Comparison of ENCODE assay signal across 14 cellular contexts in the genomic region with DNA sequence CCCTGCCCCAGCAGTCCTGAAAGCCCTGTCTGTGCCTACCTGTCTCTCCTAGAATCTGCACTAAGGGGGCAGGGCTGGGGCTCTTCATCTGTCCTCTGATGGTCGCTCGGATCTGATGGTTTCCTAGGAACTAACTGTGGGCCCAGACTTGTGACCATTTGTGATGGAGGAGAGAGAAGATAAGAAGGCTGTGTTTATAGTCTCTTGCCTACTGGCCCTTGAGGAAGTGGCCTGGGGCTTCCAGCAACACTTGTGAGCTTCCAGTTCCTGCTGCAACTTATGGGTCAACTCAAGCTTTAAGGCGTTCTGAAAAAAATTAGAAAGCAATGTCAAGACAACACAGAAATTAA. TPM values are rescaled to one million over a fixed set of nuclear protein-coding genes. Genes with fewer than 3 reads are reported as not detected.
DNase-seq lines count a peak whose midpoint lies in the region; ATAC-seq, FAIRE-seq and TF ChIP-seq lines count a peak whose summit lies in the region.
"Had no signal": no experiment of that assay in that cellular context is flagged by ENCODE, and none has a peak within 500 bp of the region (broad histone marks: within the 10 kb centered on the region; RNA-seq: fewer than 3 reads in every experiment).

No MANE protein-coding gene starts in this region.

- DNase-seq in Caco-2 (no peak), WTC11 (ENCODE audit: low spot score) (no peak), hepatocyte (ENCODE audit: low spot score) (no peak), HTR-8/SVneo (ENCODE audit: insufficient read length, low spot score) (no peak), amygdala (lab: John Stamatoyannopoulos, UW) (no peak)
- DNase-seq in stimulated activated CD8-positive, alpha-beta memory T cell treated with anti-CD3 and anti-CD28 coated beads, Interleukin-4, amount 100 ng/mL, for 48 hours = no peak
- DNase-seq: activated naive CD8-positive, alpha-beta T cell treated with anti-CD3 and anti-CD28 coated beads for 36 hours; dermis blood vessel endothelial cell; NCI-H187 had no signal

- H3K4me3 Mint-ChIP-seq in Caco-2 (ENCODE audit: unreplicated experiment) (no peak overlapping the region), WTC11 (peak overlapping the region; percentile 92)
- H3K4me3 Mint-ChIP-seq: activated naive CD8-positive, alpha-beta T cell treated with anti-CD3 and anti-CD28 coated beads for 36 hours had no signal

- POLR2A ChIA-PET in Caco-2 (lab: Charles Lee) (no interaction called here), WTC11 (lab: Charles Lee) (interaction anchor here (1.2 to 3.9 kb wide), 5 partner anchors 13 to 361 kb away, joined by 3 to 19 read pairs (median 9); partner anchors contain the start of gene BSDC1)

- BruUV-seq in Caco-2 (replicated peaks; lab: Mats Ljungman, UMichigan) = no TSS peak

- FAIRE-seq in HTR-8/SVneo (lab: Jason Lieb, UNC) = no peak
- FAIRE-seq: G401.6, urothelium cell line had no signal

- H3K27ac Mint-ChIP-seq in Caco-2 (ENCODE audit: unreplicated experiment) (peak overlapping the region; percentile 93), WTC11 (peak overlapping the region; percentile 89)
- H3K27ac Mint-ChIP-seq: activated naive CD8-positive, alpha-beta T cell treated with anti-CD3 and anti-CD28 coated beads for 36 hours had no signal

- H3K9me3 Mint-ChIP-seq in Caco-2 (ENCODE audit: unreplicated experiment) (no peaks in the 10 kb centered on the region), WTC11 (no peaks in the 10 kb centered on the region)
- H3K9me3 Mint-ChIP-seq: activated naive CD8-positive, alpha-beta T cell treated with anti-CD3 and anti-CD28 coated beads for 36 hours had no signal

- WGBS in hepatocyte (ENCODE audit: low lambda C conversion rate, missing lambda C conversion rate) = 45% methylated on average over 3 of the region's 3 CpGs

- no peaks in the 10 kb centered on the region for H3K9me2 ChIP-seq in hepatocyte (replicated peaks; ENCODE audit: insufficient read depth)

- H3K4me2 ChIP-seq in hepatocyte = peak overlapping the region; percentile 94
- peak overlapping the region; percentile 81 for H3K4me2 ChIP-seq in parathyroid adenoma (ENCODE audit: low read length)

- no peaks in the 10 kb centered on the region for H3K27me3 ChIP-seq in Caco-2 (replicated peaks; ENCODE audit: control insufficient read depth, insufficient read depth, low read length)
- H3K27me3 ChIP-seq in hepatocyte = no peaks in the 10 kb centered on the region
- no peaks in the 10 kb centered on the region for H3K27me3 ChIP-seq in parathyroid adenoma (ENCODE audit: control insufficient read depth, insufficient read depth, low read length)

- H3K4me1 ChIP-seq in Caco-2 (peaks cover 49% of the 10 kb centered on the region), hepatocyte (ENCODE audit: insufficient read depth) (peaks cover 54% of the 10 kb centered on the region), parathyroid adenoma (peaks cover 25% of the 10 kb centered on the region)

- no peak overlapping the region for H3K9ac ChIP-seq in parathyroid adenoma

- TF ChIP-seq CTCF in Caco-2 (IDR thresholded peaks at IDR 0.05; ENCODE audit: insufficient read depth in 1 of 2, low read depth in 1 of 2, low read length in 1 of 2, severe bottlenecking in 1 of 2, unreplicated experiment in 1 of 2) = no peak
- TF ChIP-seq CTCF in WTC11 (IDR thresholded peaks at IDR 0.05) = no peak
- TF ChIP-seq CTCF in hepatocyte (IDR thresholded peaks at IDR 0.05; ENCODE audit: poor library complexity) = no peak
- TF ChIP-seq CTCF in parathyroid adenoma (IDR thresholded peaks at IDR 0.05) = no peak

- intact Hi-C loops in Caco-2 (cut with micrococcal nuclease; ENCODE audit: unreplicated experiment) = no loop called here

- H3K9me3 ChIP-seq in Caco-2 (no peaks in the 10 kb centered on the region), hepatocyte (ENCODE audit: low read depth) (no peaks in the 10 kb centered on the region), parathyroid adenoma (ENCODE audit: control insufficient read depth, low read length) (no peaks in the 10 kb centered on the region)

- H3K36me3 Mint-ChIP-seq in Caco-2 (ENCODE audit: insufficient read depth, unreplicated experiment) (peaks cover 50% of the 10 kb centered on the region), WTC11 (no peaks in the 10 kb centered on the region)
- H3K36me3 Mint-ChIP-seq: activated naive CD8-positive, alpha-beta T cell treated with anti-CD3 and anti-CD28 coated beads for 36 hours had no signal

- H3K4me3 ChIP-seq in Caco-2 (ENCODE audit: low read depth, low read length) (no peak overlapping the region), hepatocyte (no peak overlapping the region), parathyroid adenoma (ENCODE audit: low read depth, low read length) (peak overlapping the region; percentile 72)

- CTCF ChIA-PET in Caco-2 (lab: Charles Lee) = no interaction called here
- CTCF ChIA-PET in WTC11 (lab: Charles Lee) = interaction anchor here (0.6 to 7.1 kb wide), 4 partner anchors 17 to 131 kb away, joined by 3 to 89 read pairs (median 34); no protein-coding TSS in a partner anchor

- ATAC-seq in WTC11 (no peak), GM18873 (IDR thresholded peaks at IDR 0.05; ENCODE audit: low FRiP score, unreplicated experiment) (no peak)

- H2AFZ ChIP-seq in hepatocyte = no peak overlapping the region
- no peak overlapping the region for H2AFZ ChIP-seq in parathyroid adenoma

- H3K36me3 ChIP-seq in Caco-2 (ENCODE audit: control insufficient read depth, insufficient read depth, low read length) = no peaks in the 10 kb centered on the region
- H3K36me3 ChIP-seq in hepatocyte (replicated peaks; ENCODE audit: insufficient read depth, low read depth) = no peaks in the 10 kb centered on the region
- no peaks in the 10 kb centered on the region for H3K36me3 ChIP-seq in parathyroid adenoma (ENCODE audit: control insufficient read depth, insufficient read depth, low read length)

- H3K79me2 ChIP-seq in hepatocyte = peaks cover 79% of the 10 kb centered on the region
- no peaks in the 10 kb centered on the region for H3K79me2 ChIP-seq in parathyroid adenoma

- H3K27me3 Mint-ChIP-seq in Caco-2 (ENCODE audit: insufficient read depth, unreplicated experiment) (no peaks in the 10 kb centered on the region), WTC11 (ENCODE audit: low read depth) (no peaks in the 10 kb centered on the region)

- H4K20me1 ChIP-seq in hepatocyte (ENCODE audit: insufficient read depth, poor library complexity, severe bottlenecking) = no peaks in the 10 kb centered on the region

- H3K4me1 Mint-ChIP-seq in Caco-2 (ENCODE audit: low read depth, unreplicated experiment) = peaks cover 45% of the 10 kb centered on the region
- peaks cover 57% of the 10 kb centered on the region for H3K4me1 Mint-ChIP-seq in WTC11

- H3K27ac ChIP-seq in hepatocyte (peak overlapping the region; percentile 97), parathyroid adenoma (peak overlapping the region; percentile 78)

TF ChIP-seq in WTC11, 78 proteins besides CTCF, POLR2A, EP300 and RAD21:
- TF ChIP-seq GTF2I (CRISPR knock-in tag; conservative IDR thresholded peaks at IDR 0.05) (no peak), ZBTB21 (CRISPR knock-in tag; IDR thresholded peaks at IDR 0.05; ENCODE audit: borderline replicate concordance) (no peak), MYBL2 (CRISPR knock-in tag; IDR thresholded peaks at IDR 0.05) (no peak), FOXP1 (CRISPR knock-in tag; IDR thresholded peaks at IDR 0.05; ENCODE audit: borderline replicate concordance) (no peak), MAX (CRISPR knock-in tag; IDR thresholded peaks at IDR 0.05) (no peak), KAT7 (CRISPR knock-in tag; IDR thresholded peaks at IDR 0.05; ENCODE audit: borderline replicate concordance) (no peak), E2F5 (CRISPR knock-in tag; IDR thresholded peaks at IDR 0.05) (no peak), FOXP4 (CRISPR knock-in tag; IDR thresholded peaks at IDR 0.05) (no peak), NR3C1 (CRISPR knock-in tag; conservative IDR thresholded peaks at IDR 0.05; ENCODE audit: low read depth) (no peak)

RNA-seq across cellular contexts. Expression of gene SYNC, which starts 53.2 kb away (rescaled TPM):
- total RNA-seq in Caco-2 (2022) (0.20 TPM in 1 of 2 replicates, not detected in the other), WTC11 (2021) (0.09 to 0.21 TPM (median 0.11 TPM) in 3 replicates), hepatocyte (7.6 and 9.0 TPM in 2 replicates)
- 6.8 and 6.9 TPM in 2 replicates for polyA plus RNA-seq in hepatocyte
- total RNA-seq: activated naive CD8-positive, alpha-beta T cell treated with anti-CD3 and anti-CD28 coated beads for 36 hours; T-helper 2 cell treated with Interferon-gamma antibody and Interleukin-4, amounts not matched to agents 100 ng/mL and 5 ng/mL, for 36 hours had no signal
